10 cellular contexts compared by ENCODE assay signal in genomic region chr12:124388038-124388676, GRCh38.
A peak's percentile ranks its signal among the peaks of the same experiment; 100 is the strongest.
DNase-seq lines count a peak whose midpoint lies in the region; ATAC-seq and TF ChIP-seq lines count a peak whose summit lies in the region.
"Had no signal": no experiment of that assay in that cellular context is flagged by ENCODE, and none has a peak within 500 bp of the region (broad histone marks: within the 10 kb centered on the region; RNA-seq: fewer than 3 reads in every experiment).

No MANE protein-coding gene starts in this region.

- ATAC-seq in effector memory CD8-positive, alpha-beta T cell (replicated peaks) = no peak
- no peak for ATAC-seq in HG02798 (IDR thresholded peaks at IDR 0.05; ENCODE audit: poor library complexity, unreplicated experiment)
- ATAC-seq in GM21786 (IDR thresholded peaks at IDR 0.05; ENCODE audit: unreplicated experiment) = no peak
- ATAC-seq: HCT116 had no signal

- peaks cover 70% of the 10 kb centered on the region for H3K4me1 ChIP-seq in ACC112 (ENCODE audit: control insufficient read depth, insufficient read depth, low read length, unreplicated experiment)

- no peaks in the 10 kb centered on the region for H3K27me3 ChIP-seq in ACC112 (ENCODE audit: insufficient read depth, low read length)
- H3K27me3 ChIP-seq: foreskin keratinocyte had no signal

- H3K4me3 Mint-ChIP-seq in effector memory CD8-positive, alpha-beta T cell = peak overlapping the region; percentile 37 to 55
- H3K4me3 Mint-ChIP-seq in nephron progenitor cell = peak overlapping the region; percentile 77

- H3K9me3 Mint-ChIP-seq in effector memory CD8-positive, alpha-beta T cell = no peaks in the 10 kb centered on the region
- no peaks in the 10 kb centered on the region for H3K9me3 Mint-ChIP-seq in nephron progenitor cell

- 0 out of 2 replicates have a peak, but pooled peaks cover 3% of the 10 kb centered on the region for H3K36me3 ChIP-seq in ACC112 (ENCODE audit: insufficient read depth, low read length)

- no peak for DNase-seq in LNCaP clone FGC (ENCODE audit: low read depth)
- DNase-seq in effector memory CD8-positive, alpha-beta T cell = no peak
- DNase-seq in nephron progenitor cell = no peak
- DNase-seq in LoVo (ENCODE audit: low spot score) = no peak
- no peak for DNase-seq in stimulated activated CD4-positive, alpha-beta T cell treated with anti-CD3 and anti-CD28 coated beads, Interleukin-12 subunit alpha, Interleukin-12 subunit beta, amount 100 ng/mL, for 4 hours

- H3K27me3 Mint-ChIP-seq in effector memory CD8-positive, alpha-beta T cell = no peaks in the 10 kb centered on the region
- H3K27me3 Mint-ChIP-seq in nephron progenitor cell (ENCODE audit: low read depth, poor library complexity) = peaks cover 6% of the 10 kb centered on the region

- TF ChIP-seq CTCF in LNCaP clone FGC (IDR thresholded peaks at IDR 0.05; ENCODE audit: control insufficient read depth, extremely low read depth, insufficient read depth) (no peak), nephron progenitor cell (IDR thresholded peaks at IDR 0.05) (no peak)

- H3K27ac ChIP-seq in ACC112 (ENCODE audit: low read depth, low read length) = peak overlapping the region; percentile 72
- H3K27ac ChIP-seq: foreskin keratinocyte had no signal

- peaks cover 10 to 14% of the 10 kb centered on the region in 2 donors for H3K4me1 Mint-ChIP-seq in effector memory CD8-positive, alpha-beta T cell (ENCODE audit: low read depth in 2 of 2)
- H3K4me1 Mint-ChIP-seq in nephron progenitor cell = peaks cover 67% of the 10 kb centered on the region

- peak overlapping the region; percentile 81 for H3K4me3 ChIP-seq in ACC112 (ENCODE audit: low read depth, low read length)
- peak overlapping the region; percentile 75 for H3K4me3 ChIP-seq in LNCaP clone FGC (ENCODE audit: low read depth, low read length)

- H3K27ac Mint-ChIP-seq in effector memory CD8-positive, alpha-beta T cell = peak overlapping the region; percentile 57 to 86
- H3K27ac Mint-ChIP-seq in nephron progenitor cell = peak overlapping the region; percentile 45

- H3K36me3 Mint-ChIP-seq in effector memory CD8-positive, alpha-beta T cell (ENCODE audit: insufficient read depth) = peaks cover 20% of the 10 kb centered on the region
- H3K36me3 Mint-ChIP-seq in nephron progenitor cell (ENCODE audit: low read depth) = no peaks in the 10 kb centered on the region

- H2AFZ ChIP-seq in ACC112 (ENCODE audit: low read length, unreplicated experiment) = no peak overlapping the region

- H3K79me2 ChIP-seq in ACC112 (ENCODE audit: control insufficient read depth, insufficient read depth, low read length, unreplicated experiment) = peaks cover 58% of the 10 kb centered on the region
